23 cellular contexts compared by ENCODE assay signal in the genomic region with DNA sequence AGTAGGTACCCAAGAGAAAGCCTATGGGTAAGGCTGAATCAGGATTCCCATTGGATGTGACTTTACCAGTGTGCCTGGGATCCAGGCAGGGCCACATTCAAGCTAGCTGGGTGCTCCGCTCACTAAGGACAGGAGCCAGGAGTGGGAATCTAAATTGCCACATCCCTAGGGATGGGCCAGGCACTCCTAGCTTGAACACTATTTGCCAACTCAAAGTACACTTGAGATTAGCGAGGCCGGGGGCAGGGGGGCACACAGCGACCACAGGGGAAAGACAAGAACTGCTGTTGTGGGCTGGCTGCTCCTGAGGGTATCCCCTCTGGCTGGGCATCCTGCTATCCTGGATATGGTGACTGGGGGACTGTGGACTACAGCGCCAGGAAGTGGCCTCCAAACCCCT. TPM values are rescaled to one million over a fixed set of nuclear protein-coding genes. Genes with fewer than 3 reads are reported as not detected.
DNase-seq lines count a peak whose midpoint lies in the region; ATAC-seq, FAIRE-seq and TF ChIP-seq lines count a peak whose summit lies in the region.
"Had no signal": no experiment of that assay in that cellular context is flagged by ENCODE, and none has a peak within 500 bp of the region (broad histone marks: within the 10 kb centered on the region; RNA-seq: fewer than 3 reads in every experiment).

No MANE protein-coding gene starts in this region.

- H3K27me3 Mint-ChIP-seq in stimulated activated memory B cell treated with anti-CD40 and anti-IgM and Interleukin-4, amounts not matched to agents 10 μg/mL and 1 μg/mL and 100 μg/mL, for 72 hours = no peaks in the 10 kb centered on the region

- no peak overlapping the region for H3K4me3 Mint-ChIP-seq in stimulated activated memory B cell treated with anti-CD40 and anti-IgM and Interleukin-4, amounts not matched to agents 10 μg/mL and 1 μg/mL and 100 μg/mL, for 72 hours
- H3K4me3 Mint-ChIP-seq: activated CD8-positive, alpha-beta T cell treated with anti-CD3 and anti-CD28 coated beads, Interleukin-2, amount 10 ng/mL, durations not matched to agents 7 days and 5 days; activated naive CD4-positive, alpha-beta T cell treated with anti-CD3 and anti-CD28 coated beads for 36 hours had no signal

- no peak for TF ChIP-seq POLR2A in GM12892 (IDR thresholded peaks at IDR 0.05; ENCODE audit: low read depth, low read length)

- FAIRE-seq in GM12892 (lab: Jason Lieb, UNC) = no peak
- FAIRE-seq: frontal cortex had no signal

- ATAC-seq in stimulated activated memory B cell treated with anti-CD40 and anti-IgM and Interleukin-4, amounts not matched to agents 10 μg/mL and 1 μg/mL and 100 μg/mL, for 72 hours = no peak
- no peak for ATAC-seq in stimulated activated naive CD8-positive, alpha-beta T cell treated with anti-CD3 and anti-CD28 coated beads, Interleukin-15, Interleukin-2, amounts not matched to agents 100 U/mL and 50 U/mL, for 24 hours
- ATAC-seq: activated CD4-positive, CD25-positive, alpha-beta regulatory T cell treated with anti-CD3 and anti-CD28 coated beads, Interleukin-2, amount 50 U/mL, for 24 hours; activated CD8-positive, alpha-beta T cell treated with anti-CD3 and anti-CD28 coated beads, Interleukin-2, amount 10 ng/mL, durations not matched to agents 7 days and 5 days; esophagus mucosa had no signal

- H3K36me3 Mint-ChIP-seq in stimulated activated memory B cell treated with anti-CD40 and anti-IgM and Interleukin-4, amounts not matched to agents 10 μg/mL and 1 μg/mL and 100 μg/mL, for 72 hours = no peaks in the 10 kb centered on the region

- DNase-seq in HuH-7 (ENCODE audit: low spot score) (peak; percentile 73), medulla oblongata (ENCODE audit: extremely low spot score) (peak; percentile 16), DMS 273 (lab: John Stamatoyannopoulos, UW; ENCODE audit: unreplicated experiment) (no peak), GM12892 (ENCODE audit: insufficient read length) (no peak)
- DNase-seq in activated CD4-positive, CD25-positive, alpha-beta regulatory T cell (lab: John Stamatoyannopoulos, UW) = no peak
- no peak for DNase-seq in stimulated activated naive CD8-positive, alpha-beta T cell treated with anti-CD3 and anti-CD28 coated beads, Interleukin-15, Interleukin-2, amounts not matched to agents 100 U/mL and 50 U/mL, for 24 hours
- DNase-seq: activated CD8-positive, alpha-beta T cell treated with anti-CD3 and anti-CD28 coated beads, Interleukin-2, amount 10 ng/mL, durations not matched to agents 7 days and 5 days; activated naive CD4-positive, alpha-beta T cell treated with anti-CD3 and anti-CD28 coated beads for 36 hours; activated T-cell treated with anti-CD3 and anti-CD28 coated beads, Interleukin-2, amount 50 U/mL, for 1 hour; DMS79; effector CD8-positive, alpha-beta T cell; HCEC 1CT; Karpas-422; NCI-H1930; SK-N-SH; T-helper 9 cell; tibial artery had no signal

- no peaks in the 10 kb centered on the region for H3K9me3 Mint-ChIP-seq in stimulated activated memory B cell treated with anti-CD40 and anti-IgM and Interleukin-4, amounts not matched to agents 10 μg/mL and 1 μg/mL and 100 μg/mL, for 72 hours
- H3K9me3 Mint-ChIP-seq: activated naive CD4-positive, alpha-beta T cell treated with anti-CD3 and anti-CD28 coated beads for 36 hours had no signal

- H3K27ac ChIP-seq in cingulate gyrus (ENCODE audit: low read depth, low read length) = peak overlapping the region; percentile 99
- H3K27ac ChIP-seq: RWPE1, tibial artery had no signal

- peaks cover 64% of the 10 kb centered on the region for H3K4me1 Mint-ChIP-seq in stimulated activated memory B cell treated with anti-CD40 and anti-IgM and Interleukin-4, amounts not matched to agents 10 μg/mL and 1 μg/mL and 100 μg/mL, for 72 hours

- peak overlapping the region; percentile 12 for H3K27ac Mint-ChIP-seq in stimulated activated memory B cell treated with anti-CD40 and anti-IgM and Interleukin-4, amounts not matched to agents 10 μg/mL and 1 μg/mL and 100 μg/mL, for 72 hours
- H3K27ac Mint-ChIP-seq: activated CD8-positive, alpha-beta T cell treated with anti-CD3 and anti-CD28 coated beads, Interleukin-2, amount 10 ng/mL, durations not matched to agents 7 days and 5 days; activated naive CD4-positive, alpha-beta T cell treated with anti-CD3 and anti-CD28 coated beads for 36 hours had no signal

RNA-seq across cellular contexts. Expression of a gene that starts 4.3 kb away (rescaled TPM):
- 3.7 TPM for polyA plus RNA-seq in GM12892 (2012; ENCODE audit: missing spikeins)

RNA-seq across cellular contexts. Expression of a gene that starts 44.2 kb away (rescaled TPM):
- 18.7 TPM for polyA plus RNA-seq in GM12892 (2012; ENCODE audit: missing spikeins)

Comparison
In these comparisons a context has a peak if more than half of its experiments do, and no peak if none do; other contexts are left out.
1. DNase-seq: peak in HuH-7 (single experiment) and medulla oblongata (single experiment); none in DMS 273 (single experiment), activated CD4-positive, CD25-positive, alpha-beta regulatory T cell (0 of 4), stimulated activated naive CD8-positive, alpha-beta T cell treated with anti-CD3 and anti-CD28 coated beads, Interleukin-15, Interleukin-2, amounts not matched to agents 100 U/mL and 50 U/mL, for 24 hours (single experiment) and GM12892 (single experiment).